ENCODE assay signal across 8 cellular contexts in genomic region chr9:6758418-6759113, GRCh38. TPM values are rescaled to one million over a fixed set of nuclear protein-coding genes. Genes with fewer than 3 reads are reported as not detected.
DNase-seq lines count a peak whose midpoint lies in the region; ATAC-seq, FAIRE-seq and TF ChIP-seq lines count a peak whose summit lies in the region.

No MANE protein-coding gene starts in this region.

- H3K27ac ChIP-seq in SJCRH30 (peak overlapping the region; percentile 83), heart left ventricle (peak overlapping the region; percentile 90 to 99 (median 98))

- H3K36me3 Mint-ChIP-seq in activated naive CD8-positive, alpha-beta T cell, result peaks cover 2% of the 10 kb centered on the region

- no peaks in the 10 kb centered on the region for H3K27me3 ChIP-seq in BJ (ENCODE audit: control insufficient read depth, insufficient read depth, low read length)
- no peaks in the 10 kb centered on the region for H3K27me3 ChIP-seq in SJCRH30
- H3K27me3 ChIP-seq in heart left ventricle, result no peaks in the 10 kb centered on the region

- no peak for TF ChIP-seq POLR2A in heart left ventricle (IDR thresholded peaks at IDR 0.05)

- H3K36me3 ChIP-seq in BJ (ENCODE audit: control insufficient read depth, insufficient read depth, low read length) (no peaks in the 10 kb centered on the region), SJCRH30 (no peaks in the 10 kb centered on the region), heart left ventricle (no peaks in the 10 kb centered on the region)

- H3K4me3 ChIP-seq in BJ (ENCODE audit: low read depth, low read length) (peak overlapping the region; percentile 85), SJCRH30 (peak overlapping the region; percentile 81), heart left ventricle (peak overlapping the region; percentile 62 to 99 (median 90))

- no peaks in the 10 kb centered on the region for H3K27me3 Mint-ChIP-seq in activated naive CD8-positive, alpha-beta T cell

- H3K9me3 ChIP-seq in SJCRH30 (replicated peaks) (no peaks in the 10 kb centered on the region), heart left ventricle (peaks cover 0 to 4% (median 0%) of the 10 kb centered on the region in 12 donors)

- WGBS in heart left ventricle, 4 donors, result 0 to 1% (median 1%) methylated on average over 26 to 52 of the region's 52 CpGs

- DNase-seq in BJ (ENCODE audit: low read depth), result no peak
- peak; percentile 40 to 59 for DNase-seq in SJCRH30
- DNase-seq in heart left ventricle, result peak; percentile 35 to 80 (median 56)
- peak; percentile 42 to 91 (median 56) for DNase-seq in posterior cingulate gyrus
- peak; percentile 21 for DNase-seq in urothelium cell line (ENCODE audit: low spot score)

- no peaks in the 10 kb centered on the region for H3K9me3 Mint-ChIP-seq in activated naive CD8-positive, alpha-beta T cell (ENCODE audit: low read depth)

- H3K27ac Mint-ChIP-seq in activated naive CD8-positive, alpha-beta T cell, result peak overlapping the region; percentile 91

- POLR2A ChIA-PET in BJ (lab: Charles Lee), result interaction anchor here (0.7 kb wide), 1 partner anchor 1632 kb away, joined by 3 read pairs; no protein-coding TSS in a partner anchor

- intact Hi-C loops in heart left ventricle (cut with DNase I), result loop anchor here in 4 of 10 donors (5.0 to 10.0 kb wide), 3 partner anchors 54 to 346 kb away; partner anchors contain the start of gene UHRF2 (in 1 of the 4)
- intact Hi-C loops in posterior cingulate gyrus (cut with DNase I), result loop anchor here (2.0 to 5.0 kb wide), 3 partner anchors 22 to 346 kb away; partner anchors contain the start of gene UHRF2

- no peaks in the 10 kb centered on the region for H3K4me1 ChIP-seq in SJCRH30
- H3K4me1 ChIP-seq in heart left ventricle, result peaks cover 0 to 16% (median 8%) of the 10 kb centered on the region in 12 donors

- H3K4me1 Mint-ChIP-seq in activated naive CD8-positive, alpha-beta T cell (ENCODE audit: low read depth), result peaks cover 29% of the 10 kb centered on the region

- peak; percentile 35 for ATAC-seq in GM18907 (IDR thresholded peaks at IDR 0.05; ENCODE audit: unreplicated experiment)
- peak; percentile 25 for ATAC-seq in HG03159 (IDR thresholded peaks at IDR 0.05; ENCODE audit: unreplicated experiment)
- peak in 3 of 4 donors; percentile 27 to 55 (median 43) for ATAC-seq in heart left ventricle

- CTCF ChIA-PET in BJ (lab: Yijun Ruan, JAX), result no interaction called here

- H3K4me3 Mint-ChIP-seq in activated naive CD8-positive, alpha-beta T cell, result peak overlapping the region; percentile 98

- no peak for TF ChIP-seq CTCF in BJ (IDR thresholded peaks at IDR 0.05; ENCODE audit: insufficient read depth, low read depth, low read length)
- no peak for TF ChIP-seq CTCF in heart left ventricle (IDR thresholded peaks at IDR 0.05)

- no peak for FAIRE-seq in urothelium cell line (lab: Jason Lieb, UNC)

RNA-seq across cellular contexts. Expression of gene KDM4C, which starts 0.8 kb away (rescaled TPM):
- 11.3 and 11.5 TPM in 2 replicates for polyA plus RNA-seq in BJ (2011; rRNA removed)
- polyA minus RNA-seq in BJ (2011; rRNA and poly(A)+ RNA removed), result 34.1 and 37.3 TPM in 2 replicates
- total RNA-seq in SJCRH30 (2014; rRNA removed; shearing (Covaris generic)), result 11.5 and 17.0 TPM in 2 replicates
- 10 to 100 TPM in 8 of 9 donors, 1 to 10 TPM in 1; 8.8 to 19.9 (median 14.1) TPM for total RNA-seq in heart left ventricle
- polyA plus RNA-seq in heart left ventricle, result 1 to 10 TPM; 4.4 to 9.9 TPM
